1 cellular context compared by ENCODE assay signal in genomic region chr19:52155596-52156359, GRCh38.
TF ChIP-seq lines count a peak whose summit lies in the region.

No MANE protein-coding gene starts in this region.

TF ChIP-seq in H1, 55 proteins besides CTCF, POLR2A, EP300 and RAD21:
- TF ChIP-seq ZNF274 (IDR thresholded peaks at IDR 0.05; ENCODE audit: borderline replicate concordance, extremely low read depth, low read length) (peak; percentile 91), TAF7 (optimal IDR thresholded peaks at IDR 0.05; ENCODE audit: borderline replicate concordance, low read depth, low read length) (no peak)
